ENCODE assay signal across 12 cellular contexts in the genomic region with DNA sequence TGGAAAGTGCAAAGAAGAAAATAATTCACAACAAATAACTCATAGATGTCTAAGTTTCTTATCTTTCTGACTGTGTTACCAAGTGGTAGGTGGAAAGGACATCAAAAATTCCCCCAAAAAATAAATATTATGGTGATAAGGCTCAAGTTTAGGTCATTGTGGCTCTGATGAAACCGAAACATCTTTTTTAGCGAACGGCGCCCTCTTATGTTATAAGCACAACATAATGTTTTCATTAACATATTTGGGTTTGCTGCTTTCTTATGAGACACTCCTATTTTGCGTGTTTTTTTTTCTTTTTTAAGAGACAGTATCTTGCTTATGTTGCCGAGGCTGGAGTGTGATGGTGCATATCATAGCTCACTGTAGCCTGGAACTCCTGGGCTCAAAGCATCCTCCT. TPM values are rescaled to one million over a fixed set of nuclear protein-coding genes. Genes with fewer than 3 reads are reported as not detected.
A peak's percentile ranks its signal among the peaks of the same experiment; 100 is the strongest.
DNase-seq lines count a peak whose midpoint lies in the region; ATAC-seq and TF ChIP-seq lines count a peak whose summit lies in the region.
"Had no signal": no experiment of that assay in that cellular context is flagged by ENCODE, and none has a peak within 500 bp of the region (broad histone marks: within the 10 kb centered on the region; RNA-seq: fewer than 3 reads in every experiment).

No MANE protein-coding gene starts in this region.

- H3K27me3 ChIP-seq in right atrium auricular region, result no peaks in the 10 kb centered on the region
- H3K27me3 ChIP-seq in ascending aorta, result no peaks in the 10 kb centered on the region

- no peak overlapping the region for H3K27ac ChIP-seq in right atrium auricular region
- no peak overlapping the region for H3K27ac ChIP-seq in ascending aorta

- no peaks in the 10 kb centered on the region for H3K36me3 ChIP-seq in right atrium auricular region
- no peaks in the 10 kb centered on the region for H3K36me3 ChIP-seq in ascending aorta

- intact Hi-C loops in ascending aorta (cut with DNase I), result no loop called here

- no peak for ATAC-seq in GM18505 (IDR thresholded peaks at IDR 0.05; ENCODE audit: unreplicated experiment)
- no peak for ATAC-seq in GM18868 (IDR thresholded peaks at IDR 0.05; ENCODE audit: unreplicated experiment)

- no peaks in the 10 kb centered on the region for H3K4me1 ChIP-seq in right atrium auricular region
- no peaks in the 10 kb centered on the region for H3K4me1 ChIP-seq in ascending aorta

- no peaks in the 10 kb centered on the region for H3K9me3 ChIP-seq in right atrium auricular region
- H3K9me3 ChIP-seq in ascending aorta, result no peaks in the 10 kb centered on the region

- TF ChIP-seq POLR2A in GM18505 (IDR thresholded peaks at IDR 0.05; ENCODE audit: borderline replicate concordance, extremely low read depth, insufficient read depth, insufficient read length), result no peak

- H3K4me3 ChIP-seq in AG10803 (ENCODE audit: low read length) (no peak overlapping the region), right atrium auricular region (no peak overlapping the region), ascending aorta (no peak overlapping the region)

- DNase-seq in AG10803 (ENCODE audit: low read depth), result peak; percentile 46
- DNase-seq in RPMI8226, result peak; percentile 35
- DNase-seq in fibroblast of the conjunctiva (ENCODE audit: low read depth), result peak; percentile 2
- no peak for DNase-seq in right atrium auricular region (ENCODE audit: low spot score)
- DNase-seq in ascending aorta (ENCODE audit: low spot score in 2 of 2), result no peak
- DNase-seq: activated CD4-positive, alpha-beta T cell treated with anti-CD3 and anti-CD28 coated beads, Interleukin-2, amount 50 U/mL, for 4 hours; anterior cingulate cortex; SHP77 treated with DMSO at 0.1 percent for 48 hours; stimulated activated naive CD4-positive, alpha-beta T cell treated with Interleukin-2 at 50 U/mL for 16 hours had no signal

- TF ChIP-seq CTCF in AG10803 (conservative IDR thresholded peaks at IDR 0.05; ENCODE audit: low read length) (peak; percentile 44), GM12874 (IDR thresholded peaks at IDR 0.05; ENCODE audit: insufficient read depth, low read depth, low read length) (0 out of 2 replicates have a peak, but pooled peaks have one; percentile 6), right atrium auricular region (IDR thresholded peaks at IDR 0.05) (no peak), ascending aorta (IDR thresholded peaks at IDR 0.05) (no peak)

RNA-seq across cellular contexts. Expression of a gene that starts 38.6 kb away (rescaled TPM):
- total RNA-seq in right atrium auricular region (not detected), ascending aorta (not detected)

Comparison
In these comparisons a context has a peak if more than half of its experiments do, and no peak if none do; other contexts are left out.
1. DNase-seq: peak in AG10803 (single experiment), RPMI8226 (single experiment) and fibroblast of the conjunctiva (single experiment); none in right atrium auricular region (single experiment) and ascending aorta (0 of 2).
2. CTCF ChIP-seq: peak in AG10803 (single experiment) and GM12874 (single experiment); none in right atrium auricular region (0 of 2) and ascending aorta (0 of 3).